8 cellular contexts compared by ENCODE assay signal in the genomic region with DNA sequence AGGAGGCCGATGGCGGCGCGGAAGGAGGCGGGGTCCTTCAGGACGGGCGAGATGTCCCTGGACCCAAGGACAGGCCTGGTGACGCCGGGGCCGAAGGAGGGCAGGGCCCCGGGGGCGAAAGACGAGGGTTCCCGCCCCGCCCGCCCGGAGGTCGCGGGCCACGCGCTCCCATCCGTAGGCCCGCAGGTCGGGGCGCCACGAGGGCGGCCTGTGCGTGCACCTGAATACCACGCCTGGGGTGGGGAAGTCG. TPM values are rescaled to one million over a fixed set of nuclear protein-coding genes. Genes with fewer than 3 reads are reported as not detected.
A peak's percentile ranks its signal among the peaks of the same experiment; 100 is the strongest.
DNase-seq lines count a peak whose midpoint lies in the region; ATAC-seq and TF ChIP-seq lines count a peak whose summit lies in the region.

No MANE protein-coding gene starts in this region.

- ATAC-seq in HG02642 (IDR thresholded peaks at IDR 0.05; ENCODE audit: poor library complexity, unreplicated experiment) (peak; percentile 27), HG03520 (IDR thresholded peaks at IDR 0.05; ENCODE audit: unreplicated experiment) (no peak)
- no peak for ATAC-seq in activated naive CD8-positive, alpha-beta T cell treated with anti-CD3 and anti-CD28 coated beads, Interleukin-2, amount 50 U/mL, for 24 hours

- H3K9me3 ChIP-seq in vagina: no peaks in the 10 kb centered on the region

- H3K4me3 Mint-ChIP-seq in activated naive CD8-positive, alpha-beta T cell treated with anti-CD3 and anti-CD28 coated beads, Interleukin-2, amount 50 U/mL, for 24 hours: peak overlapping the region; percentile 87

- peak overlapping the region; percentile 94 for H3K27ac ChIP-seq in vagina

- H3K4me1 ChIP-seq in vagina: peaks cover 39% of the 10 kb centered on the region

- H3K4me3 ChIP-seq in GM12875 (ENCODE audit: low read depth, low read length) (peak overlapping the region; percentile 94), lower leg skin (ENCODE audit: low read depth, poor library complexity, severe bottlenecking) (peak overlapping the region; percentile 64), vagina (peak overlapping the region; percentile 93 to 94)

- 0% methylated on average over 26 to 30 of the region's 30 CpGs for WGBS in lower leg skin, 2 donors

- H3K27me3 ChIP-seq in vagina: no peaks in the 10 kb centered on the region

- peak overlapping the region; percentile 95 for H3K27ac Mint-ChIP-seq in activated naive CD8-positive, alpha-beta T cell treated with anti-CD3 and anti-CD28 coated beads, Interleukin-2, amount 50 U/mL, for 24 hours

- TF ChIP-seq CTCF in GM12875 (IDR thresholded peaks at IDR 0.05; ENCODE audit: borderline replicate concordance, insufficient read depth, low read depth, low read length) (no peak), lower leg skin (IDR thresholded peaks at IDR 0.05) (no peak), vagina (IDR thresholded peaks at IDR 0.05) (no peak)

- H3K36me3 Mint-ChIP-seq in activated naive CD8-positive, alpha-beta T cell treated with anti-CD3 and anti-CD28 coated beads, Interleukin-2, amount 50 U/mL, for 24 hours (ENCODE audit: low read depth): peaks cover 28% of the 10 kb centered on the region

- TF ChIP-seq POLR2A in lower leg skin (IDR thresholded peaks at IDR 0.05) (no peak), vagina (IDR thresholded peaks at IDR 0.05) (no peak)

- peaks cover 24% of the 10 kb centered on the region for H3K4me1 Mint-ChIP-seq in activated naive CD8-positive, alpha-beta T cell treated with anti-CD3 and anti-CD28 coated beads, Interleukin-2, amount 50 U/mL, for 24 hours

- H3K27me3 Mint-ChIP-seq in activated naive CD8-positive, alpha-beta T cell treated with anti-CD3 and anti-CD28 coated beads, Interleukin-2, amount 50 U/mL, for 24 hours: no peaks in the 10 kb centered on the region

- intact Hi-C loops in lower leg skin (cut with DNase I; ENCODE audit: low total_unique reads): loop anchor here (10.0 kb wide), 1 partner anchor 353 kb away; no protein-coding TSS in a partner anchor
- intact Hi-C loops in vagina (cut with DNase I): no loop called here

- DNase-seq in activated naive CD8-positive, alpha-beta T cell treated with anti-CD3 and anti-CD28 coated beads, Interleukin-2, amount 50 U/mL, for 24 hours: no peak
- DNase-seq in lower leg skin (ENCODE audit: low spot score in 2 of 2) (no peak), vagina (ENCODE audit: extremely low spot score in 2 of 2) (no peak), NCI-H774 (lab: John Stamatoyannopoulos, UW) (no peak), LoVo (ENCODE audit: low spot score) (no peak)

- H3K36me3 ChIP-seq in vagina: peaks cover 0 to 12% of the 10 kb centered on the region in 2 donors

- no peaks in the 10 kb centered on the region for H3K9me3 Mint-ChIP-seq in activated naive CD8-positive, alpha-beta T cell treated with anti-CD3 and anti-CD28 coated beads, Interleukin-2, amount 50 U/mL, for 24 hours

RNA-seq across cellular contexts. Expression of gene APRT, which starts 0.2 kb away (rescaled TPM):
- total RNA-seq in lower leg skin (100 to 1,000 TPM; 276 to 310 (median 291) TPM), vagina (134 TPM)

RNA-seq across cellular contexts. Expression of gene CDT1, which starts 7.9 kb away (rescaled TPM):
- 10 to 100 TPM in 2 of 4 donors, 1 to 10 TPM in 2; 2.9 to 14.7 (median 7.9) TPM for total RNA-seq in lower leg skin
- total RNA-seq in vagina: 10.8 TPM

RNA-seq across cellular contexts. Expression of gene PIEZO1, which starts 26.5 kb away (rescaled TPM):
- total RNA-seq in lower leg skin (100 to 1,000 TPM; 196 to 281 (median 206) TPM), vagina (184 TPM)

RNA-seq across cellular contexts. Expression of gene GALNS, which starts 45.2 kb away (rescaled TPM):
- 10 to 100 TPM; 17.3 to 45.6 (median 37.3) TPM for total RNA-seq in lower leg skin
- total RNA-seq in vagina: 61.4 TPM

RNA-seq across cellular contexts. Expression of gene TRAPPC2L, which starts 45.4 kb away (rescaled TPM):
- total RNA-seq in lower leg skin: 10 to 100 TPM; 29.9 to 43.0 (median 38.6) TPM
- 50.8 TPM for total RNA-seq in vagina
